In the genomic region with DNA sequence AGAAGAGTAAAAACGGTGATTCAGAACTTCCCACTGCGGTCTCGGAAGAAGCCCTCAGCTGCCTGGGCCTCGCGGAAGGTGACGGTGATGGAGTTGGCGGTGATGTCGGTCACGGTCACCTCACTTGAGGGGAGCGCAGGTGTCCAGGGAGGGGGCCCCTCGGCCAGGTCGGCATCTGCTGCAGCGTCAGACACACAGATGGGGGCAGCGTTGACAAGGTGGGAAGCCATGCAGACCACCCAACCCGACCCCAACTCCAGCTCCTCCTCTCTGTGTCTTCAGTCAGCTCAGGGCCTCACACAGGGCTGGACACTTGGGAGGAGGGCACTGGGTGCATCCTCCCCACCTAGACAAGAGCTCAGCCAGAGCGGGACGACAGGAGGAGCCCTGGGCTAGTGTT, we compare ENCODE assay signal across 27 cellular contexts. TPM values are rescaled to one million over a fixed set of nuclear protein-coding genes. Genes with fewer than 3 reads are reported as not detected.
"Had no signal": no experiment of that assay in that cellular context is flagged by ENCODE, and none has a peak within 500 bp of the region (broad histone marks: within the 10 kb centered on the region; RNA-seq: fewer than 3 reads in every experiment).

No MANE protein-coding gene starts in this region.

- H3K27ac ChIP-seq: coronary artery, dorsolateral prefrontal cortex, gastrocnemius medialis, heart right ventricle, neutrophil, ovary, testis had no signal

- H3K9me3 Mint-ChIP-seq: nephron; stimulated activated effector memory CD8-positive, alpha-beta T cell treated with anti-CD3 and anti-CD28 coated beads, Interleukin-12 subunit alpha, Interleukin-12 subunit beta, amount 100 ng/mL, for 72 hours; stimulated activated naive CD8-positive, alpha-beta T cell treated with anti-CD3 and anti-CD28 coated beads, Interleukin-15, Interleukin-2, amounts not matched to agents 100 ng/mL and 50 ng/mL, for 24 hours had no signal

- H3K4me3 ChIP-seq: coronary artery, dorsolateral prefrontal cortex, esophagus muscularis mucosa, gastrocnemius medialis, heart right ventricle, lung, ovary, testis, transverse colon had no signal

- H3K4me3 Mint-ChIP-seq: nephron; stimulated activated effector memory CD8-positive, alpha-beta T cell treated with anti-CD3 and anti-CD28 coated beads, Interleukin-12 subunit alpha, Interleukin-12 subunit beta, amount 100 ng/mL, for 72 hours; stimulated activated naive CD8-positive, alpha-beta T cell treated with anti-CD3 and anti-CD28 coated beads, Interleukin-15, Interleukin-2, amounts not matched to agents 100 ng/mL and 50 ng/mL, for 24 hours had no signal

- ATAC-seq: gastrocnemius medialis; left ventricle myocardium superior; right cardiac atrium; stimulated activated effector memory CD8-positive, alpha-beta T cell treated with anti-CD3 and anti-CD28 coated beads, Interleukin-12 subunit alpha, Interleukin-12 subunit beta, amount 100 ng/mL, for 72 hours had no signal

- H3K9me3 ChIP-seq: esophagus muscularis mucosa, gastrocnemius medialis, heart right ventricle, neutrophil, ovary, testis, transverse colon had no signal

- H3K27me3 ChIP-seq: dorsolateral prefrontal cortex, esophagus muscularis mucosa, gastrocnemius medialis, heart right ventricle, neutrophil, ovary, testis, transverse colon had no signal

- H3K27me3 Mint-ChIP-seq: stimulated activated naive CD8-positive, alpha-beta T cell treated with anti-CD3 and anti-CD28 coated beads, Interleukin-15, Interleukin-2, amounts not matched to agents 100 ng/mL and 50 ng/mL, for 24 hours had no signal

- H3K4me1 ChIP-seq: gastrocnemius medialis had no signal

- DNase-seq: effector CD8-positive, alpha-beta T cell; gastrocnemius medialis; heart right ventricle; hypothalamus; left ventricle myocardium superior; mesenchymal stem cell; midbrain; ovary; right cardiac atrium; stimulated activated CD4-positive, alpha-beta T cell treated with anti-CD3 and anti-CD28 coated beads, Interleukin-4, amount 100 ng/mL, for 1 hour; stimulated activated CD8-positive, alpha-beta memory T cell treated with anti-CD3 and anti-CD28 coated beads, Interleukin-4, amount 100 ng/mL, for 48 hours; testis; transverse colon had no signal

- H3K36me3 ChIP-seq: ovary, transverse colon had no signal

- H3K27ac Mint-ChIP-seq: nephron; progenitor cell of endocrine pancreas; stimulated activated effector memory CD8-positive, alpha-beta T cell treated with anti-CD3 and anti-CD28 coated beads, Interleukin-12 subunit alpha, Interleukin-12 subunit beta, amount 100 ng/mL, for 72 hours; stimulated activated naive CD8-positive, alpha-beta T cell treated with anti-CD3 and anti-CD28 coated beads, Interleukin-15, Interleukin-2, amounts not matched to agents 100 ng/mL and 50 ng/mL, for 24 hours had no signal

RNA-seq across cellular contexts. Expression of gene APOBEC3H, which starts 36.8 kb away (rescaled TPM):
- total RNA-seq: cardiac septum, cerebellum, fibroblast of villous mesenchyme, gastrocnemius medialis, lung, progenitor cell of endocrine pancreas, subcutaneous adipose tissue, urinary bladder had no signal
